In genomic region chr6:108746841-108747575, GRCh38 we compare ENCODE assay signal across 20 cellular contexts.
"Had no signal": no experiment of that assay in that cellular context is flagged by ENCODE, and none has a peak within 500 bp of the region (broad histone marks: within the 10 kb centered on the region; RNA-seq: fewer than 3 reads in every experiment).

No MANE protein-coding gene starts in this region.

- H3K9ac ChIP-seq: SK-N-SH had no signal

- H3K9me2 ChIP-seq: SK-N-SH had no signal

- H3K4me3 ChIP-seq: colonic mucosa, lung, prostate gland, suprapubic skin had no signal

- H3K4me1 ChIP-seq: colonic mucosa, prostate gland, suprapubic skin had no signal

- H3K27ac ChIP-seq: colonic mucosa, prostate gland, suprapubic skin had no signal

- H3K9me3 ChIP-seq: colonic mucosa, prostate gland, SK-N-SH, suprapubic skin had no signal

- H3K27me3 Mint-ChIP-seq: type B pancreatic cell had no signal

- H3K27me3 ChIP-seq: colonic mucosa, suprapubic skin had no signal

- H3K9me3 Mint-ChIP-seq: immature natural killer cell; natural killer cell; stimulated activated naive CD8-positive, alpha-beta T cell treated with anti-CD3 and anti-CD28 coated beads, Interleukin-15, Interleukin-2, amounts not matched to agents 100 ng/mL and 50 ng/mL, for 24 hours; type B pancreatic cell had no signal

- DNase-seq: activated CD4-positive, CD25-positive, alpha-beta regulatory T cell treated with anti-CD3 and anti-CD28 coated beads, Interleukin-2, amount 50 U/mL, for 72 hours; activated naive CD4-positive, alpha-beta T cell treated with anti-CD3 and anti-CD28 coated beads, Interleukin-2, amount 50 U/mL, for 16 hours; activated T-cell treated with anti-CD3 and anti-CD28 coated beads, Interleukin-2, amount 50 U/mL, for 1 hour; central memory CD4-positive, alpha-beta T cell; colonic mucosa; effector CD4-positive, alpha-beta T cell; foreskin melanocyte; head of caudate nucleus; immature natural killer cell; left cardiac atrium; natural killer cell; right cardiac atrium; SK-N-SH; T-helper 1 cell; T1000 had no signal

- H3K4me3 Mint-ChIP-seq: immature natural killer cell; natural killer cell; stimulated activated naive CD8-positive, alpha-beta T cell treated with anti-CD3 and anti-CD28 coated beads, Interleukin-15, Interleukin-2, amounts not matched to agents 100 ng/mL and 50 ng/mL, for 24 hours; type B pancreatic cell had no signal

- H3K36me3 Mint-ChIP-seq: immature natural killer cell, natural killer cell, type B pancreatic cell had no signal

- H3K4me2 ChIP-seq: SK-N-SH had no signal

- H3K4me1 Mint-ChIP-seq: immature natural killer cell, natural killer cell had no signal

- H3K27ac Mint-ChIP-seq: immature natural killer cell; natural killer cell; stimulated activated naive CD8-positive, alpha-beta T cell treated with anti-CD3 and anti-CD28 coated beads, Interleukin-15, Interleukin-2, amounts not matched to agents 100 ng/mL and 50 ng/mL, for 24 hours; type B pancreatic cell had no signal

- H3K36me3 ChIP-seq: colonic mucosa, prostate gland, suprapubic skin had no signal

- ATAC-seq: left cardiac atrium, natural killer cell, right cardiac atrium had no signal
